Comparison of ENCODE assay signal across 22 cellular contexts in genomic region chr2:199680482-199680881, GRCh38.
"Had no signal": no experiment of that assay in that cellular context is flagged by ENCODE, and none has a peak within 500 bp of the region (broad histone marks: within the 10 kb centered on the region; RNA-seq: fewer than 3 reads in every experiment).

No MANE protein-coding gene starts in this region.

- H3K79me2 ChIP-seq: parathyroid adenoma had no signal

- DNase-seq: effector CD8-positive, alpha-beta T cell; endodermal cell; foreskin keratinocyte; glutamatergic neuron; heart right ventricle; hippocampal formation; left cardiac atrium; left lung; mesenchymal stem cell; mucosa of descending colon; naive B cell; right lobe of liver; small intestine; stimulated activated CD4-positive, alpha-beta T cell treated with anti-CD3 and anti-CD28 coated beads, Interleukin-1b, Interleukin-23, amount 100 ng/mL, for 48 hours; stimulated activated CD4-positive, alpha-beta T cell treated with anti-CD3 and anti-CD28 coated beads, Interleukin-4, amount 100 ng/mL, for 24 hours; stimulated activated naive CD4-positive, alpha-beta T cell treated with Interleukin-2 at 50 U/mL for 16 hours; stomach; tibial artery had no signal

- H3K4me3 ChIP-seq: gastroesophageal sphincter, heart right ventricle, left lung, mucosa of descending colon, right lobe of liver, stomach, tibial artery had no signal

- H3K27me3 ChIP-seq: foreskin keratinocyte, gastroesophageal sphincter, left lung, right lobe of liver, stomach, tibial artery had no signal

- H3K4me1 ChIP-seq: foreskin keratinocyte, gastroesophageal sphincter, heart right ventricle, left lung, parathyroid adenoma, stomach, tibial artery had no signal

- H3K9ac ChIP-seq: parathyroid adenoma had no signal

- H3K9me3 ChIP-seq: gastroesophageal sphincter, heart right ventricle, left lung, mucosa of descending colon, right lobe of liver, stomach, tibial artery had no signal

- FAIRE-seq: islet of Langerhans, small intestine had no signal

- H3K36me3 ChIP-seq: gastroesophageal sphincter, heart right ventricle, left lung, right lobe of liver, stomach, tibial artery had no signal

- H2AFZ ChIP-seq: parathyroid adenoma had no signal

- H3K27ac ChIP-seq: epithelial cell of prostate, foreskin keratinocyte, gastroesophageal sphincter, heart right ventricle, left lung, parathyroid adenoma, right lobe of liver, stomach, tibial artery had no signal
